10 cellular contexts compared by ENCODE assay signal in the genomic region with DNA sequence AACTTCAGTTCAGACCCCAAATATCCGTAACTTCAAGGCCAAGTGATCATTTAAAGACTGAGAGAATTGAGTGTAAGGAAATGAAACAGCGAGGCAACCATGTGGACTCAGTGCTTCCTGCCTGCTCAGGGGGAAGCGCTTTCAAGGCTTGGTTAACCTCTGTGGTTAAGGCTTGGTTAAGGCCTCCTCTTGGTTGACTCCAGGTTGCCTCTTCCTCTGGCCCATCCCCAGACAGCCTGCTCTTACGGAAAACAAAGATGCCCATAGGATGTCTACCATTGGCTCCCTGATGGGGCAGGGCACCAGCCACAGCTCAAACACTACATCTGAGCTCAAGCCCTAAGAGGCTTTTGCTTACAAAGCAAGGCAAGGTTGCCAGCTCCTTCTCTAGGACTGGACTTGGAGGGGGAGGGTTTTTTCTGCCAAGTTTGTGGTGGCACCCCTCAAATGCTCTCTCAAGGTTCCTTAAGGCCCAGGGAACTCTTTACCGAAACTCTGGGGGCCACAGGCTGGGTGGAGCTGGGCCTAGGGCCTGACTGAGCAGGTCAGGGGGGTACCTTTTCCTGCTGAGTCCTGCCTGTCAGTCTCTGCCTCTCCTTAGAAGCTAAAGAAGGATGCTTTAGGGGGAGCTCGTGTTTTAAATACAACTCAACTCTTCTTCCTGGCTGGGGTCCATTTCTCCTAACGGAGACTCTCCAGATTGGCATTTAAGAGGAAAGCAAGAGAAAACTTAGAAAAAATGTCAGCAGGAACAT. TPM values are rescaled to one million over a fixed set of nuclear protein-coding genes. Genes with fewer than 3 reads are reported as not detected.
DNase-seq lines count a peak whose midpoint lies in the region; ATAC-seq and TF ChIP-seq lines count a peak whose summit lies in the region.
"Had no signal": no experiment of that assay in that cellular context is flagged by ENCODE, and none has a peak within 500 bp of the region (broad histone marks: within the 10 kb centered on the region; RNA-seq: fewer than 3 reads in every experiment).

No MANE protein-coding gene starts in this region.

- H3K27me3 Mint-ChIP-seq in activated T-helper 17 cell treated with anti-CD3 and anti-CD28 coated beads, Interleukin-2, amount 50 U/mL, for 72 hours = peaks cover 10% of the 10 kb centered on the region
- peaks cover 43% of the 10 kb centered on the region for H3K27me3 Mint-ChIP-seq in GM23338 (ENCODE audit: insufficient read depth, low read depth, poor library complexity)

- H3K9me3 Mint-ChIP-seq in activated T-helper 17 cell treated with anti-CD3 and anti-CD28 coated beads, Interleukin-2, amount 50 U/mL, for 72 hours = no peaks in the 10 kb centered on the region
- no peaks in the 10 kb centered on the region for H3K9me3 Mint-ChIP-seq in GM23338

- H3K9me2 ChIP-seq in GM23338 (ENCODE audit: insufficient read depth) (no peaks in the 10 kb centered on the region), PC-3 (replicated peaks; ENCODE audit: low read length) (no peaks in the 10 kb centered on the region)

- H3K4me3 Mint-ChIP-seq in activated T-helper 17 cell treated with anti-CD3 and anti-CD28 coated beads, Interleukin-2, amount 50 U/mL, for 72 hours = peak overlapping the region; percentile 52
- H3K4me3 Mint-ChIP-seq in GM23338 = no peak overlapping the region

- CTCF ChIA-PET in PC-3 (lab: Charles Lee) = no interaction called here

- intact Hi-C loops in PC-3 (cut with micrococcal nuclease) = no loop called here

- 0 out of 2 replicates have a peak, but pooled peaks cover 4% of the 10 kb centered on the region for H3K27me3 ChIP-seq in GM23338 (ENCODE audit: insufficient read depth)
- no peaks in the 10 kb centered on the region for H3K27me3 ChIP-seq in PC-3 (ENCODE audit: low read length)

- no peak overlapping the region for H3K9ac ChIP-seq in PC-3 (ENCODE audit: low read length)
- H3K9ac ChIP-seq: parathyroid adenoma had no signal

- POLR2A ChIA-PET in PC-3 (lab: Charles Lee; ENCODE audit: unreplicated experiment) = no interaction called here

- BruUV-seq in PC-3 (replicated peaks; lab: Mats Ljungman, UMichigan) = no TSS peak

- no peaks in the 10 kb centered on the region; the same call in 1 of the 2 replicates for H4K20me1 ChIP-seq in GM23338 (replicated peaks; ENCODE audit: insufficient read depth)
- no peaks in the 10 kb centered on the region for H4K20me1 ChIP-seq in PC-3 (ENCODE audit: low read length)

- no peaks in the 10 kb centered on the region for H3K9me3 ChIP-seq in PC-3 (ENCODE audit: low read length)

- H3K4me3 ChIP-seq in Jurkat, Clone E6-1 (ENCODE audit: low read length) = no peak overlapping the region
- H3K4me3 ChIP-seq in GM23338 (no peak overlapping the region), PC-3 (ENCODE audit: low read length) (no peak overlapping the region)

- H2AFZ ChIP-seq in GM23338 (no peak overlapping the region), PC-3 (ENCODE audit: low read length) (no peak overlapping the region)
- H2AFZ ChIP-seq: parathyroid adenoma had no signal

- peak; percentile 94 for ATAC-seq in GM21515 (IDR thresholded peaks at IDR 0.05; ENCODE audit: unreplicated experiment)
- ATAC-seq in activated T-helper 17 cell treated with anti-CD3 and anti-CD28 coated beads, Interleukin-2, amount 50 U/mL, for 72 hours (replicated peaks) = peak; percentile 96
- ATAC-seq in GM23338 = no peak
- ATAC-seq in PC-3 = no peak

- H3F3A ChIP-seq in GM23338 (replicated peaks; ENCODE audit: low read depth) (no peaks in the 10 kb centered on the region), PC-3 (ENCODE audit: low read length, unreplicated experiment) (no peaks in the 10 kb centered on the region)

- H3K4me2 ChIP-seq in GM23338 = no peak overlapping the region
- no peak overlapping the region for H3K4me2 ChIP-seq in PC-3 (ENCODE audit: low read length)

- H3K27ac Mint-ChIP-seq in activated T-helper 17 cell treated with anti-CD3 and anti-CD28 coated beads, Interleukin-2, amount 50 U/mL, for 72 hours = peak overlapping the region; percentile 61
- H3K27ac Mint-ChIP-seq in GM23338 = no peak overlapping the region

- H3K36me3 Mint-ChIP-seq in activated T-helper 17 cell treated with anti-CD3 and anti-CD28 coated beads, Interleukin-2, amount 50 U/mL, for 72 hours (ENCODE audit: low read depth) = no peaks in the 10 kb centered on the region
- H3K36me3 Mint-ChIP-seq in GM23338 (ENCODE audit: low read depth) = no peaks in the 10 kb centered on the region; the same call in 2 of the 3 replicates

- H3K36me3 ChIP-seq in GM23338 (ENCODE audit: insufficient read depth) = no peaks in the 10 kb centered on the region
- no peaks in the 10 kb centered on the region for H3K36me3 ChIP-seq in PC-3 (ENCODE audit: low read depth, low read length)

- peaks cover 9% of the 10 kb centered on the region for H3K4me1 Mint-ChIP-seq in activated T-helper 17 cell treated with anti-CD3 and anti-CD28 coated beads, Interleukin-2, amount 50 U/mL, for 72 hours
- peaks cover 15% of the 10 kb centered on the region for H3K4me1 Mint-ChIP-seq in GM23338

- H3K4me1 ChIP-seq in GM23338 (ENCODE audit: insufficient read depth) (peaks cover 4% of the 10 kb centered on the region; the same call in 1 of the 2 replicates), PC-3 (ENCODE audit: insufficient read depth, low read length) (peaks cover under 1% of the 10 kb centered on the region; the same call in 1 of the 2 replicates)

- DNase-seq in GF-D8 (lab: John Stamatoyannopoulos, UW) = peak; percentile 36
- peak; percentile 94 for DNase-seq in Jurkat, Clone E6-1 (ENCODE audit: low read depth, low spot score)
- DNase-seq in stimulated activated CD4-positive, alpha-beta T cell treated with anti-CD3 and anti-CD28 coated beads, Interleukin-4, amount 100 ng/mL, for 24 hours = peak; percentile 35
- no peak for DNase-seq in GM23338 (ENCODE audit: low spot score)
- DNase-seq in OCI-M2 (lab: John Stamatoyannopoulos, UW; ENCODE audit: unreplicated experiment) = no peak
- DNase-seq in PC-3 = no peak

- H3K27ac ChIP-seq in GM23338 (ENCODE audit: low read depth) = no peak overlapping the region
- H3K27ac ChIP-seq in PC-3 (ENCODE audit: low read length) = no peak overlapping the region
- H3K27ac ChIP-seq: parathyroid adenoma had no signal

- TF ChIP-seq CTCF in GM23338 (conservative IDR thresholded peaks at IDR 0.05; ENCODE audit: low read depth in 2 of 2) (peak in 1 of 2 experiments; percentile 19; a peak in 2 of 4 replicates), PC-3 (conservative IDR thresholded peaks at IDR 0.05; ENCODE audit: low read depth, low read length) (no peak)

- H3K79me2 ChIP-seq in GM23338 (replicated peaks; ENCODE audit: insufficient read depth) (no peaks in the 10 kb centered on the region), PC-3 (ENCODE audit: low read length) (no peaks in the 10 kb centered on the region)
- H3K79me2 ChIP-seq: parathyroid adenoma had no signal

TF ChIP-seq in GM23338, 12 proteins besides CTCF, POLR2A, EP300 and RAD21 (continues in another document):
- TF ChIP-seq POLR2AphosphoS5 (IDR thresholded peaks at IDR 0.05; ENCODE audit: low read depth) (no peak), NANOG (IDR thresholded peaks at IDR 0.05; ENCODE audit: borderline replicate concordance) (no peak), EZH2 (IDR thresholded peaks at IDR 0.05; ENCODE audit: low read depth, unreplicated experiment) (no peak), ZNF114 (CRISPR knock-in tag; IDR thresholded peaks at IDR 0.05) (no peak)

RNA-seq across cellular contexts. Expression of gene COL2A1, which starts 13.7 kb away (rescaled TPM):
- 0.82 TPM for polyA plus RNA-seq in Jurkat, Clone E6-1 (2012; ENCODE audit: insufficient read depth, insufficient read length)
- total RNA-seq in activated T-helper 17 cell treated with anti-CD3 and anti-CD28 coated beads, Interleukin-2, amount 50 U/mL, for 72 hours = not detected
- total RNA-seq in GM23338 (2014; rRNA removed; shearing (Covaris generic)) = 24.6 and 31.8 TPM in 2 replicates
- 5.9 and 7.0 TPM in 2 replicates for polyA plus RNA-seq in GM23338 (2016; fragmentation: Nextera tagmentation; extraction: Ambion mirVana)
- total RNA-seq in PC-3 (2014; rRNA removed) = 6.7 TPM in 2 replicates
- total RNA-seq: aorta had no signal
- polyA plus RNA-seq: aorta had no signal

RNA-seq across cellular contexts. Expression of gene TMEM106C, which starts 27.1 kb away (rescaled TPM):
- polyA plus RNA-seq in Jurkat, Clone E6-1 (2012; ENCODE audit: insufficient read depth, insufficient read length) = 327 TPM
- 100 to 1,000 TPM; 184 to 207 TPM for total RNA-seq in activated T-helper 17 cell treated with anti-CD3 and anti-CD28 coated beads, Interleukin-2, amount 50 U/mL, for 72 hours
- 53.4 and 83.7 TPM in 2 replicates for total RNA-seq in GM23338 (2014; rRNA removed; shearing (Covaris generic))
- 37.3 and 43.5 TPM in 2 replicates for polyA plus RNA-seq in GM23338 (2016; fragmentation: Nextera tagmentation; extraction: Ambion mirVana)
- 114 and 166 TPM in 2 replicates for total RNA-seq in PC-3 (2014; rRNA removed)

Comparison
In these comparisons a context has a peak if more than half of its experiments do, and no peak if none do; other contexts are left out.
1. DNase-seq: peak in GF-D8 (single experiment), Jurkat, Clone E6-1 (single experiment) and stimulated activated CD4-positive, alpha-beta T cell treated with anti-CD3 and anti-CD28 coated beads, Interleukin-4, amount 100 ng/mL, for 24 hours (single experiment); none in GM23338 (single experiment), OCI-M2 (single experiment) and PC-3 (single experiment).
2. ATAC-seq: peak in GM21515 (single experiment) and activated T-helper 17 cell treated with anti-CD3 and anti-CD28 coated beads, Interleukin-2, amount 50 U/mL, for 72 hours (single experiment); none in GM23338 (single experiment) and PC-3 (single experiment).